In the genomic region with DNA sequence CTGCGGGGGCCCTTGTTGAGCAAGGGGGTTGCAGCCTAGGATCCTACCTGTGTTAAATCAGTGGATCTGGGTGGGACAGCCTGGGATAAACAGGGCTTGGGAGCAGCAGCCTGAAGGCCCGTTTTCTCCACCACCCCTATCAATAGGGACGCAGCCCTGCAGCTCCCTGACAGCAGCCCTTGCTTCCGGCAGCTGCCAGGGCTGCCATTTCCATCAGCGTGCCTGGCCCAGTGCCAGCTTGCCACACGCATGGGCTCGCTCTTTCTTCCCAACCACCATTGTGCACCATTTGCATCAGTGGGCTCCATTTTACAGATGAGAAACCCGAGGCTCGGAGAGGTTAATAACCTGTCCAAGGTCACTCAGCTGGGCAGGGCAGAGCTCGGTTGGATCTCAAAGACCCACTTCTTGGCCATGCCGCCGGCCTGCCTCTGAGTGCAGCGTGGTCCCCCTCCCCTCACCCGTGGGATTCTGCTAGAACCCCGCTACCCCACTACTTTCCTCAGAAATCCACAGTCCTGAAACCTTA, we compare ENCODE assay signal across 23 cellular contexts. TPM values are rescaled to one million over a fixed set of nuclear protein-coding genes. Genes with fewer than 3 reads are reported as not detected.
DNase-seq lines count a peak whose midpoint lies in the region; ATAC-seq, FAIRE-seq and TF ChIP-seq lines count a peak whose summit lies in the region.
"Had no signal": no experiment of that assay in that cellular context is flagged by ENCODE, and none has a peak within 500 bp of the region (broad histone marks: within the 10 kb centered on the region; RNA-seq: fewer than 3 reads in every experiment).

No MANE protein-coding gene starts in this region.

- peak overlapping the region; percentile 33 for H3K4me2 ChIP-seq in keratinocyte (ENCODE audit: control insufficient read depth, extremely low read depth, insufficient read depth, low read depth, low read length)
- H3K4me2 ChIP-seq: A549, KMS-11 had no signal

- no peak overlapping the region for H2AFZ ChIP-seq in keratinocyte (ENCODE audit: control insufficient read depth, low read length)

- no peak for TF ChIP-seq CTCF in keratinocyte (optimal IDR thresholded peaks at IDR 0.05 in 1 of 3, IDR thresholded peaks at IDR 0.05 in 1 of 3, conservative IDR thresholded peaks at IDR 0.05 in 1 of 3; ENCODE audit: extremely low read depth in 1 of 3, insufficient read depth in 2 of 3, low read length in 3 of 3)

- DNase-seq in NCI-H2029 (lab: John Stamatoyannopoulos, UW) (peak; percentile 51), NCI-H2029 treated with DMSO at 0.1 percent for 48 hours (lab: John Stamatoyannopoulos, UW) (no peak), NCI-H1092 (lab: John Stamatoyannopoulos, UW) (peak; percentile 34), NCI-H345 treated with DMSO at 0.1 percent for 48 hours (lab: John Stamatoyannopoulos, UW; ENCODE audit: unreplicated experiment) (peak; percentile 52), keratinocyte (ENCODE audit: low read depth, low spot score) (no peak), AG08396 (ENCODE audit: low spot score) (no peak), T-helper 9 cell (no peak)
- DNase-seq: activated naive CD4-positive, alpha-beta T cell treated with anti-CD3 and anti-CD28 coated beads, Interleukin-2, amount 10 ng/mL, durations not matched to agents 7 days and 5 days; activated T-cell treated with anti-CD3 and anti-CD28 coated beads, Interleukin-2, amount 50 U/mL, for 48 hours; cortex of kidney; GF-D8; H9; psoas muscle had no signal

- no peak for ATAC-seq in HG03039 (IDR thresholded peaks at IDR 0.05; ENCODE audit: unreplicated experiment)
- ATAC-seq: A549; psoas muscle; stimulated activated effector memory CD8-positive, alpha-beta T cell treated with anti-CD3 and anti-CD28 coated beads, Interleukin-12 subunit alpha, Interleukin-12 subunit beta, amount 100 ng/mL, for 72 hours had no signal

- no peaks in the 10 kb centered on the region for H3K36me3 ChIP-seq in keratinocyte (ENCODE audit: control insufficient read depth in 2 of 2, extremely low read depth in 1 of 2, insufficient read depth in 2 of 2, low read length in 2 of 2)
- H3K36me3 ChIP-seq: neutrophil had no signal

- dilution Hi-C loops in keratinocyte (cut with MboI; ENCODE audit: extremely low pct_ligation_motif_present, low sequenced_read_pairs) = no loop called here

- H3K79me2 ChIP-seq in keratinocyte (ENCODE audit: control insufficient read depth, insufficient read depth, low read length) = no peaks in the 10 kb centered on the region

- H3K9me1 ChIP-seq in keratinocyte (ENCODE audit: control insufficient read depth, extremely low read depth, insufficient read depth, low read length) = no peaks in the 10 kb centered on the region

- FAIRE-seq in keratinocyte (lab: Jason Lieb, UNC) = peak; percentile 64
- FAIRE-seq: A549, bronchial epithelial cell, D721Med, urothelium cell line had no signal

- no peak overlapping the region for H3K27ac ChIP-seq in keratinocyte (ENCODE audit: control insufficient read depth, insufficient read depth, low read length)
- H3K27ac ChIP-seq: A549, C4-2B, KMS-11, neutrophil, psoas muscle had no signal

- H3K9ac ChIP-seq in keratinocyte (ENCODE audit: control insufficient read depth, extremely low read depth, insufficient read depth, low read length) = no peak overlapping the region
- H3K9ac ChIP-seq: KMS-11 had no signal

- no peaks in the 10 kb centered on the region for H3K9me3 ChIP-seq in keratinocyte (ENCODE audit: control insufficient read depth, low read depth, low read length)
- H3K9me3 ChIP-seq: A549, neutrophil, psoas muscle had no signal

- H3K4me1 ChIP-seq in keratinocyte (ENCODE audit: control insufficient read depth, extremely low read depth, insufficient read depth, low read length) = peaks cover 53% of the 10 kb centered on the region

- H3K27me3 ChIP-seq in keratinocyte (ENCODE audit: control insufficient read depth, extremely low read depth, insufficient read depth, low read length) = peaks cover 16% of the 10 kb centered on the region

- no peaks in the 10 kb centered on the region for H4K20me1 ChIP-seq in keratinocyte (ENCODE audit: control insufficient read depth, extremely low read depth, insufficient read depth, low read length)

- no peak overlapping the region for H3K4me3 ChIP-seq in keratinocyte (ENCODE audit: control insufficient read depth in 2 of 3, extremely low read depth in 1 of 3, insufficient read depth in 2 of 3, low read depth in 1 of 3, low read length in 3 of 3)
- H3K4me3 ChIP-seq: A549, lung, psoas muscle had no signal

RNA-seq across cellular contexts. Expression of a gene that starts 3.8 kb away (rescaled TPM):
- polyA plus RNA-seq in keratinocyte = 0.35 to 17.2 TPM (median 2.6 TPM) in 3 replicates
- 4.3 TPM for polyA plus RNA-seq in keratinocyte (2011; ENCODE audit: low read depth)
- 1.6 and 3.0 TPM in 2 replicates for polyA plus RNA-seq in keratinocyte (2011; cell fraction: cytosol; rRNA removed)
- polyA plus RNA-seq in keratinocyte (2011; cell fraction: nucleus; rRNA removed) = 2.6 and 3.1 TPM in 2 replicates
- 0.30 and 4.5 TPM in 2 replicates for polyA plus RNA-seq in keratinocyte (2012; ENCODE audit: low replicate concordance)
- polyA minus RNA-seq in keratinocyte = 4.6 to 7.8 TPM in 2 of 3 replicates, not detected in the other
- polyA minus RNA-seq in keratinocyte (2011; cell fraction: cytosol; rRNA and poly(A)+ RNA removed) = 0.96 TPM
- 0.84 and 0.93 TPM in 2 replicates for polyA minus RNA-seq in keratinocyte (2011; cell fraction: nucleus; rRNA and poly(A)+ RNA removed)

Comparison
In these comparisons a context has a peak if more than half of its experiments do, and no peak if none do; other contexts are left out.
1. DNase-seq: peak in NCI-H2029 (single experiment), NCI-H1092 (single experiment) and NCI-H345 treated with DMSO at 0.1 percent for 48 hours (single experiment); none in NCI-H2029 treated with DMSO at 0.1 percent for 48 hours (single experiment), keratinocyte (single experiment), AG08396 (single experiment) and T-helper 9 cell (single experiment).